In genomic region chr3:11900844-11901243, GRCh38 we compare ENCODE assay signal across 19 cellular contexts. TPM values are rescaled to one million over a fixed set of nuclear protein-coding genes. Genes with fewer than 3 reads are reported as not detected.
DNase-seq lines count a peak whose midpoint lies in the region; ATAC-seq and TF ChIP-seq lines count a peak whose summit lies in the region.
"Had no signal": no experiment of that assay in that cellular context is flagged by ENCODE, and none has a peak within 500 bp of the region (broad histone marks: within the 10 kb centered on the region; RNA-seq: fewer than 3 reads in every experiment).

No MANE protein-coding gene starts in this region.

- H3K4me3 ChIP-seq in effector memory CD4-positive, alpha-beta T cell (ENCODE audit: insufficient read depth, low read depth, low read length, poor library complexity, severe bottlenecking): no peak overlapping the region
- H3K4me3 ChIP-seq: GM12878 had no signal

- H3K27ac ChIP-seq in H9 (ENCODE audit: insufficient read length, low read depth, low read length): no peak overlapping the region
- no peak overlapping the region for H3K27ac ChIP-seq in effector memory CD4-positive, alpha-beta T cell (ENCODE audit: insufficient read depth, low read length, poor library complexity, severe bottlenecking)
- H3K27ac ChIP-seq: 22Rv1 had no signal

- H3K4me1 Mint-ChIP-seq in stimulated activated naive CD8-positive, alpha-beta T cell treated with anti-CD3 and anti-CD28 coated beads, Interleukin-15, amount 100 ng/mL, for 72 hours: no peaks in the 10 kb centered on the region
- H3K4me1 Mint-ChIP-seq in H9: no peaks in the 10 kb centered on the region
- H3K4me1 Mint-ChIP-seq: B cell had no signal

- ATAC-seq in stimulated activated naive CD8-positive, alpha-beta T cell treated with anti-CD3 and anti-CD28 coated beads, Interleukin-15, Interleukin-2, amounts not matched to agents 100 U/mL and 50 U/mL, for 24 hours: peak; percentile 17
- no peak for ATAC-seq in stimulated activated naive CD8-positive, alpha-beta T cell treated with anti-CD3 and anti-CD28 coated beads, Interleukin-15, amount 100 ng/mL, for 72 hours
- ATAC-seq: GM12878 had no signal

- WGBS in H9 (ENCODE audit: extremely low coverage, insufficient read length, low lambda C conversion rate): no CpG with 5 or more reads among the region's 10 CpGs

- no peaks in the 10 kb centered on the region for H3K79me2 ChIP-seq in H9 (ENCODE audit: insufficient read depth, low read length)

- no peaks in the 10 kb centered on the region for H3K4me1 ChIP-seq in H9 (ENCODE audit: insufficient read depth, low read length)
- H3K4me1 ChIP-seq in effector memory CD4-positive, alpha-beta T cell (ENCODE audit: control insufficient read depth, insufficient read depth, low read length, poor library complexity, severe bottlenecking): no peaks in the 10 kb centered on the region

- no peak overlapping the region for H3K4ac ChIP-seq in H9 (ENCODE audit: low read depth, low read length)

- DNase-seq in stimulated activated naive CD8-positive, alpha-beta T cell treated with anti-CD3 and anti-CD28 coated beads, Interleukin-15, Interleukin-2, amounts not matched to agents 100 U/mL and 50 U/mL, for 24 hours: no peak
- DNase-seq in stimulated activated naive CD8-positive, alpha-beta T cell treated with anti-CD3 and anti-CD28 coated beads, Interleukin-15, amount 100 ng/mL, for 72 hours: no peak
- no peak for DNase-seq in H9
- peak; percentile 24 for DNase-seq in myocyte (ENCODE audit: low read depth)
- no peak for DNase-seq in NCI-H82 (lab: John Stamatoyannopoulos, UW)
- DNase-seq in effector memory CD4-positive, alpha-beta T cell: no peak
- DNase-seq in T-helper 9 cell: no peak
- no peak for DNase-seq in foreskin melanocyte
- DNase-seq: C1 segment of cervical spinal cord; Calu3; CD4-positive, alpha-beta memory T cell; COR-L47; DMS53; DMS79 treated with DMSO at 0.1 percent for 48 hours; GOT3; HCEC 1CT had no signal

- H3K9me3 ChIP-seq in H9 (ENCODE audit: control insufficient read depth, low read depth, low read length): no peaks in the 10 kb centered on the region
- H3K9me3 ChIP-seq in effector memory CD4-positive, alpha-beta T cell (ENCODE audit: control insufficient read depth, low read length): no peaks in the 10 kb centered on the region

- H3K4me2 ChIP-seq in H9 (ENCODE audit: insufficient read depth, insufficient read length, low read length): no peak overlapping the region

- no peak overlapping the region for H2BK120ac ChIP-seq in H9 (ENCODE audit: low read depth, low read length, poor library complexity, severe bottlenecking)

- no peak overlapping the region for H2AK5ac ChIP-seq in H9 (ENCODE audit: insufficient read length, low read length)

- H3K27me3 ChIP-seq in H9 (ENCODE audit: insufficient read depth, low read length): no peaks in the 10 kb centered on the region
- no peaks in the 10 kb centered on the region for H3K27me3 ChIP-seq in effector memory CD4-positive, alpha-beta T cell (replicated peaks; ENCODE audit: control insufficient read depth, insufficient read depth, low read length, poor library complexity, severe bottlenecking)

- H4K8ac ChIP-seq in H9 (replicated peaks; ENCODE audit: insufficient read length, low read depth, low read length): no peak overlapping the region

- H3K23ac ChIP-seq in H9 (ENCODE audit: insufficient read length, low read depth, low read length): no peak overlapping the region

- no peak overlapping the region for H4K5ac ChIP-seq in H9 (ENCODE audit: insufficient read length, low read depth, low read length)

- no peaks in the 10 kb centered on the region for H3K9me3 Mint-ChIP-seq in stimulated activated naive CD8-positive, alpha-beta T cell treated with anti-CD3 and anti-CD28 coated beads, Interleukin-15, amount 100 ng/mL, for 72 hours
- H3K9me3 Mint-ChIP-seq in H9: no peaks in the 10 kb centered on the region
- H3K9me3 Mint-ChIP-seq: CD4-positive, alpha-beta memory T cell had no signal

- no peak overlapping the region for H3K9ac ChIP-seq in H9 (ENCODE audit: extremely low read depth, insufficient read length, low read length)

- H2AFZ ChIP-seq in H9 (ENCODE audit: low read length): no peak overlapping the region

- H3K79me1 ChIP-seq in H9 (ENCODE audit: insufficient read depth, low read depth, low read length, poor library complexity, severe bottlenecking): no peaks in the 10 kb centered on the region

- H3K36me3 ChIP-seq in effector memory CD4-positive, alpha-beta T cell (ENCODE audit: control insufficient read depth, insufficient read depth, low read length): no peaks in the 10 kb centered on the region

- H4K91ac ChIP-seq in H9 (ENCODE audit: insufficient read length, low read depth, low read length): no peak overlapping the region

- TF ChIP-seq CTCF in H9 (conservative IDR thresholded peaks at IDR 0.05): no peak

- H3K27ac Mint-ChIP-seq in stimulated activated naive CD8-positive, alpha-beta T cell treated with anti-CD3 and anti-CD28 coated beads, Interleukin-15, amount 100 ng/mL, for 72 hours: no peak overlapping the region
- peak overlapping the region in 1 of 3 experiments; percentile 68; a peak in 1 of 7 replicates for H3K27ac Mint-ChIP-seq in H9
- H3K27ac Mint-ChIP-seq: B cell; CD4-positive, alpha-beta memory T cell had no signal

- H3T11ph ChIP-seq in H9 (ENCODE audit: low read length): no peak overlapping the region

- H3K18ac ChIP-seq in H9 (ENCODE audit: insufficient read length, low read depth, low read length): no peak overlapping the region

- H2BK15ac ChIP-seq in H9 (ENCODE audit: low read depth, low read length): no peak overlapping the region

- H2BK12ac ChIP-seq in H9 (ENCODE audit: insufficient read length, low read depth, low read length): no peak overlapping the region

- H3K27me3 Mint-ChIP-seq in stimulated activated naive CD8-positive, alpha-beta T cell treated with anti-CD3 and anti-CD28 coated beads, Interleukin-15, amount 100 ng/mL, for 72 hours: peaks cover 26% of the 10 kb centered on the region
- peaks cover 17% of the 10 kb centered on the region for H3K27me3 Mint-ChIP-seq in H9 (ENCODE audit: low read depth)

- H3K23me2 ChIP-seq in H9 (ENCODE audit: insufficient read length, low read depth, low read length, poor library complexity, severe bottlenecking): no peaks in the 10 kb centered on the region

- H3K36me3 Mint-ChIP-seq in H9 (ENCODE audit: insufficient read depth in 1 of 3, low read depth in 3 of 3): no peaks in the 10 kb centered on the region
- H3K36me3 Mint-ChIP-seq: CD4-positive, alpha-beta memory T cell had no signal

- no peaks in the 10 kb centered on the region for H4K20me1 ChIP-seq in H9 (ENCODE audit: control insufficient read depth, insufficient read depth, insufficient read length)

- no peak overlapping the region for H2BK5ac ChIP-seq in H9 (ENCODE audit: insufficient read length, low read length)

- no peak overlapping the region for H3K4me3 Mint-ChIP-seq in stimulated activated naive CD8-positive, alpha-beta T cell treated with anti-CD3 and anti-CD28 coated beads, Interleukin-15, amount 100 ng/mL, for 72 hours
- H3K4me3 Mint-ChIP-seq in H9: no peak overlapping the region
- H3K4me3 Mint-ChIP-seq: B cell; CD4-positive, alpha-beta memory T cell had no signal

- H3K14ac ChIP-seq in H9 (ENCODE audit: insufficient read depth, low read length): peak overlapping the region; percentile 55; the same call in 1 of the 2 replicates

- H3K56ac ChIP-seq in H9 (ENCODE audit: insufficient read length, low read depth, low read length): no peak overlapping the region

- no peak overlapping the region for H2BK20ac ChIP-seq in H9 (ENCODE audit: low read depth, low read length, poor library complexity, severe bottlenecking)

RNA-seq across cellular contexts. Expression of gene TAMM41, which starts 54.2 kb away (rescaled TPM):
- total RNA-seq in H9 (2021) (23.5 and 24.3 TPM in 2 replicates), myocyte (7.4 and 8.6 TPM in 2 replicates)
- polyA plus RNA-seq in myocyte (2012): 15.0 TPM
